Comparison of ENCODE assay signal across 23 cellular contexts in the genomic region with DNA sequence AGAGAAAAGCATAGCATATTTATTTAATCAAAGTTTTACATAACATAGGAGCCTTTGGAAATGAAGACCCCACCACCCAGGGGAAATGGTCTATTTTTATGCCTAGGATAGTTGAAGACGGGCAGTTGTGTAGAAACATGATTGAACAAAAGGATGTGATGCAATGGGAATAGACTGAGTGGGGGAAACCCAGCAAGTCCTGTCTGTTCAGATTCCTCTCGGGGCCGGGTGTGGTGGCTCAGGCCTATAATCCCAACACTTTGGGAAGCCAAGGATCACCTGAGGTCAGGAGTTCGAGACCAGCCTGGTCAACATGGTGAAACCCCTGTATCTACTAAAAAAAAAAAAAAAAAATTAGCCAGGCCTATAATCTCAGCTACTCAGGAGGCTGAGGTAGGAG.
"Had no signal": no experiment of that assay in that cellular context is flagged by ENCODE, and none has a peak within 500 bp of the region (broad histone marks: within the 10 kb centered on the region; RNA-seq: fewer than 3 reads in every experiment).

No MANE protein-coding gene starts in this region.

- H3K9me3 Mint-ChIP-seq: endodermal cell had no signal

- H3K36me3 Mint-ChIP-seq: activated naive CD8-positive, alpha-beta T cell treated with anti-CD3 and anti-CD28 coated beads for 36 hours; brain; memory B cell had no signal

- H3K4me1 Mint-ChIP-seq: activated CD4-positive, alpha-beta T cell treated with anti-CD3 and anti-CD28 coated beads, Interleukin-2, amount 10 ng/mL, durations not matched to agents 24 days and 14 days; activated naive CD8-positive, alpha-beta T cell treated with anti-CD3 and anti-CD28 coated beads for 36 hours; memory B cell; T-helper 17 cell had no signal

- H3K27ac Mint-ChIP-seq: activated CD4-positive, alpha-beta T cell treated with anti-CD3 and anti-CD28 coated beads, Interleukin-2, amount 10 ng/mL, durations not matched to agents 24 days and 14 days; activated naive CD4-positive, alpha-beta T cell treated with anti-CD3 and anti-CD28 coated beads for 36 hours; activated naive CD8-positive, alpha-beta T cell treated with anti-CD3 and anti-CD28 coated beads for 36 hours; activated T-cell treated with anti-CD3 and anti-CD28 coated beads, Interleukin-2, amount 50 U/mL, for 72 hours; brain; endodermal cell; memory B cell; natural killer cell treated with Interleukin-12 subunit alpha and Interleukin-12 subunit beta and Interleukin-15 and Interleukin-18, amount 100 ng/mL, for 72 hours; T-helper 17 cell had no signal

- ATAC-seq: activated T-cell treated with anti-CD3 and anti-CD28 coated beads, Interleukin-2, amount 50 U/mL, for 72 hours; gastroesophageal sphincter; left colon; natural killer cell treated with Interleukin-12 subunit alpha and Interleukin-12 subunit beta and Interleukin-15 and Interleukin-18, amount 100 ng/mL, for 72 hours; right cardiac atrium; SK-N-SH treated with all-trans-retinoic acid at 6 μM for 48 hours; T-helper 17 cell had no signal

- H3K4me3 Mint-ChIP-seq: activated CD4-positive, alpha-beta T cell treated with anti-CD3 and anti-CD28 coated beads, Interleukin-2, amount 10 ng/mL, durations not matched to agents 24 days and 14 days; activated naive CD4-positive, alpha-beta T cell treated with anti-CD3 and anti-CD28 coated beads for 36 hours; activated naive CD8-positive, alpha-beta T cell treated with anti-CD3 and anti-CD28 coated beads for 36 hours; activated T-cell treated with anti-CD3 and anti-CD28 coated beads, Interleukin-2, amount 50 U/mL, for 72 hours; brain; endodermal cell; memory B cell; natural killer cell treated with Interleukin-12 subunit alpha and Interleukin-12 subunit beta and Interleukin-15 and Interleukin-18, amount 100 ng/mL, for 72 hours; T-helper 17 cell had no signal

- DNase-seq: activated CD4-positive, CD25-positive, alpha-beta regulatory T cell treated with anti-CD3 and anti-CD28 coated beads, Interleukin-2, amount 50 U/mL, for 72 hours; activated naive CD4-positive, alpha-beta T cell treated with anti-CD3 and anti-CD28 coated beads for 36 hours; activated naive CD8-positive, alpha-beta T cell treated with anti-CD3 and anti-CD28 coated beads for 36 hours; activated T-cell treated with anti-CD3 and anti-CD28 coated beads for 4 hours; activated T-cell treated with anti-CD3 and anti-CD28 coated beads, Interleukin-2, amount 50 U/mL, for 72 hours; caudate nucleus; endodermal cell; kidney; left colon; posterior cingulate gyrus; right cardiac atrium; spleen; stimulated activated CD4-positive, alpha-beta T cell treated with anti-CD3 and anti-CD28 coated beads, Interleukin-2, amount 100 ng/mL, for 48 hours; stimulated activated naive CD4-positive, alpha-beta T cell treated with Interleukin-2 at 50 U/mL for 16 hours; T-helper 17 cell; T1000; WERI-Rb-1 had no signal
